Comparison of ENCODE assay signal across 23 cellular contexts in the genomic region with DNA sequence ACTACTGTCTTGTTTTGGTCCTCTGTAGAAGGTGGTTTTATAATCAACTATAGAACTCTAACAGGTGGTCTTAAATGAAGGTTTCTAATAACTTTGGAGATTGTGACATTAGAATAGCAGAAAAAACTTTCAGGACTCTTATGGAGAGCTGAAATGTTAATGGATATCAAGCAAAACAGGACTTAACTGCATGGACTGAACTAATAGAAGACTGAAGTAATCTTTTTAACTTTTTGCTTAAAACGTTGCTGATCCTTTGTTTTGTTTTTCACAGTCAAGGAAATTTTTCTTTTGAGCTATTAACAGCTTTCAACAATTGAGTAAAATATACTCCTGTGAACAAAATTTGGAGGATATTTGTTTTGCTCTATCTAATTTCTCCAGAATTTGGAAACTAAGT.
"Had no signal": no experiment of that assay in that cellular context is flagged by ENCODE, and none has a peak within 500 bp of the region (broad histone marks: within the 10 kb centered on the region; RNA-seq: fewer than 3 reads in every experiment).

No MANE protein-coding gene starts in this region.

- FAIRE-seq: HepG2 had no signal

- H3K36me3 ChIP-seq: MG63 had no signal

- H3K27ac ChIP-seq: RWPE1 had no signal

- H3K4me2 ChIP-seq: SK-N-SH had no signal

- H3K9ac ChIP-seq: SK-N-SH had no signal

- H3K9me3 ChIP-seq: MG63, SK-N-SH had no signal

- ATAC-seq: HepG2, T-cell had no signal

- H3K4me3 ChIP-seq: MG63 had no signal

- H3K27me3 ChIP-seq: MG63 had no signal

- DNase-seq: IMR-90, Karpas-422, KG1, MG63, NCI-H1092, NCI-H1105 treated with DMSO at 0.1 percent for 48 hours, NCI-H1417 treated with DMSO at 0.1 percent for 48 hours, NCI-H146, NCI-H1694 treated with DMSO at 0.1 percent for 48 hours, NCI-H1930, NCI-H2081, NCI-H2107, NCI-H2227 treated with DMSO at 0.1 percent for 48 hours, NCI-H510A, NCI-H524 treated with DMSO at 0.1 percent for 48 hours, NCI-H69, NCI-H774, SHP77, SK-N-SH, SW 1271, T-cell had no signal
